ENCODE assay signal across 15 cellular contexts in genomic region chr12:111093428-111094142, GRCh38. TPM values are rescaled to one million over a fixed set of nuclear protein-coding genes. Genes with fewer than 3 reads are reported as not detected.
DNase-seq lines count a peak whose midpoint lies in the region; ATAC-seq lines count a peak whose summit lies in the region.
"Had no signal": no experiment of that assay in that cellular context is flagged by ENCODE, and none has a peak within 500 bp of the region (broad histone marks: within the 10 kb centered on the region; RNA-seq: fewer than 3 reads in every experiment).

No MANE protein-coding gene starts in this region.

- H3K27me3 ChIP-seq in MG63: no peaks in the 10 kb centered on the region; the same call in 1 of the 2 replicates

- H3K9me3 ChIP-seq in T-helper 17 cell (ENCODE audit: control insufficient read depth, low read length, poor library complexity, severe bottlenecking): no peaks in the 10 kb centered on the region
- H3K9me3 ChIP-seq in MG63: no peaks in the 10 kb centered on the region
- H3K9me3 ChIP-seq: SK-N-SH, tibial artery had no signal

- peaks cover 20% of the 10 kb centered on the region for H3K27me3 Mint-ChIP-seq in T-helper 17 cell
- peaks cover 20% of the 10 kb centered on the region for H3K27me3 Mint-ChIP-seq in activated naive CD8-positive, alpha-beta T cell treated with anti-CD3 and anti-CD28 coated beads, Interleukin-2, amount 10 ng/mL, durations not matched to agents 7 days and 5 days

- no peak overlapping the region for H3K4me3 ChIP-seq in MG63
- H3K4me3 ChIP-seq: tibial artery had no signal

- peak; percentile 81 for ATAC-seq in T-helper 17 cell
- ATAC-seq in activated naive CD8-positive, alpha-beta T cell treated with anti-CD3 and anti-CD28 coated beads, Interleukin-2, amount 10 ng/mL, durations not matched to agents 7 days and 5 days (ENCODE audit: low read depth): peak; percentile 78

- POLR2A ChIA-PET in activated naive CD8-positive, alpha-beta T cell treated with anti-CD3 and anti-CD28 coated beads, Interleukin-2, amount 10 ng/mL, durations not matched to agents 7 days and 5 days (lab: Charles Lee): no interaction called here

- H3K4me1 Mint-ChIP-seq in T-helper 17 cell: peaks cover 10% of the 10 kb centered on the region
- H3K4me1 Mint-ChIP-seq in activated naive CD8-positive, alpha-beta T cell treated with anti-CD3 and anti-CD28 coated beads, Interleukin-2, amount 10 ng/mL, durations not matched to agents 7 days and 5 days: peaks cover 15% of the 10 kb centered on the region

- H3K4me3 Mint-ChIP-seq in T-helper 17 cell: peak overlapping the region; percentile 57
- H3K4me3 Mint-ChIP-seq in activated naive CD8-positive, alpha-beta T cell treated with anti-CD3 and anti-CD28 coated beads, Interleukin-2, amount 10 ng/mL, durations not matched to agents 7 days and 5 days: peak overlapping the region; percentile 35
- H3K4me3 Mint-ChIP-seq: dendritic cell treated with granulocyte-macrophage colony-stimulating factor and Interleukin-4, amounts not matched to agents 40 ng/mL and 50 ng/mL, for 4 days had no signal

- no peaks in the 10 kb centered on the region for H3K9me3 Mint-ChIP-seq in activated naive CD8-positive, alpha-beta T cell treated with anti-CD3 and anti-CD28 coated beads, Interleukin-2, amount 10 ng/mL, durations not matched to agents 7 days and 5 days
- H3K9me3 Mint-ChIP-seq: dendritic cell treated with granulocyte-macrophage colony-stimulating factor and Interleukin-4, amounts not matched to agents 40 ng/mL and 50 ng/mL, for 4 days; IgD-negative memory B cell had no signal

- H3K36me3 Mint-ChIP-seq in T-helper 17 cell (ENCODE audit: low read depth): peaks cover 3% of the 10 kb centered on the region
- H3K36me3 Mint-ChIP-seq in activated naive CD8-positive, alpha-beta T cell treated with anti-CD3 and anti-CD28 coated beads, Interleukin-2, amount 10 ng/mL, durations not matched to agents 7 days and 5 days: no peaks in the 10 kb centered on the region
- H3K36me3 Mint-ChIP-seq: IgD-negative memory B cell had no signal

- no peak overlapping the region for H3K27ac Mint-ChIP-seq in T-helper 17 cell
- H3K27ac Mint-ChIP-seq in activated naive CD8-positive, alpha-beta T cell treated with anti-CD3 and anti-CD28 coated beads, Interleukin-2, amount 10 ng/mL, durations not matched to agents 7 days and 5 days: no peak overlapping the region
- H3K27ac Mint-ChIP-seq: dendritic cell treated with granulocyte-macrophage colony-stimulating factor and Interleukin-4, amounts not matched to agents 40 ng/mL and 50 ng/mL, for 4 days; IgD-negative memory B cell had no signal

- H3K36me3 ChIP-seq in MG63: no peaks in the 10 kb centered on the region
- H3K36me3 ChIP-seq: tibial artery had no signal

- DNase-seq in NCI-H2227 (lab: John Stamatoyannopoulos, UW; ENCODE audit: unreplicated experiment): peak; percentile 22
- DNase-seq in NCI-H2227 treated with DMSO at 0.1 percent for 48 hours (lab: John Stamatoyannopoulos, UW): no peak
- no peak for DNase-seq in T-helper 17 cell
- DNase-seq in activated naive CD8-positive, alpha-beta T cell treated with anti-CD3 and anti-CD28 coated beads, Interleukin-2, amount 10 ng/mL, durations not matched to agents 7 days and 5 days: no peak
- DNase-seq in stimulated activated CD4-positive, alpha-beta T cell treated with anti-CD3 and anti-CD28 coated beads, Interleukin-4, amount 100 ng/mL, for 4 hours: peak; percentile 28 to 44
- DNase-seq in NCI-H446 (lab: John Stamatoyannopoulos, UW): no peak
- DNase-seq in MG63: no peak
- no peak for DNase-seq in NCI-H748 (lab: John Stamatoyannopoulos, UW; ENCODE audit: unreplicated experiment)
- DNase-seq: 8988T, anterior cingulate cortex, NCI-H187, SK-N-SH, tibial artery had no signal

RNA-seq across cellular contexts. Expression of gene CUX2, which starts 59.6 kb away (rescaled TPM):
- total RNA-seq in T-helper 17 cell: not detected
- total RNA-seq in activated naive CD8-positive, alpha-beta T cell treated with anti-CD3 and anti-CD28 coated beads, Interleukin-2, amount 10 ng/mL, durations not matched to agents 7 days and 5 days: 1 to 10 TPM; 1.1 to 1.3 TPM
- not detected in 2 replicates for total RNA-seq in MG63 (2014; rRNA removed; shearing (Covaris generic); ENCODE audit: low replicate concordance)

Comparison
In these comparisons a context has a peak if more than half of its experiments do, and no peak if none do; other contexts are left out.
1. DNase-seq: peak in NCI-H2227 (single experiment) and stimulated activated CD4-positive, alpha-beta T cell treated with anti-CD3 and anti-CD28 coated beads, Interleukin-4, amount 100 ng/mL, for 4 hours (2 of 2); none in NCI-H2227 treated with DMSO at 0.1 percent for 48 hours (single experiment), T-helper 17 cell (0 of 3), activated naive CD8-positive, alpha-beta T cell treated with anti-CD3 and anti-CD28 coated beads, Interleukin-2, amount 10 ng/mL, durations not matched to agents 7 days and 5 days (single experiment), NCI-H446 (0 of 2), MG63 (single experiment) and NCI-H748 (single experiment).